ENCODE assay signal across 2 cellular contexts in genomic region chr20:37868998-37869861, GRCh38.
TF ChIP-seq lines count a peak whose summit lies in the region.

No MANE protein-coding gene starts in this region.

TF ChIP-seq in SK-N-SH, 30 proteins besides CTCF, POLR2A, EP300 and RAD21 (continued from another document):
- TF ChIP-seq, protein P1, sequence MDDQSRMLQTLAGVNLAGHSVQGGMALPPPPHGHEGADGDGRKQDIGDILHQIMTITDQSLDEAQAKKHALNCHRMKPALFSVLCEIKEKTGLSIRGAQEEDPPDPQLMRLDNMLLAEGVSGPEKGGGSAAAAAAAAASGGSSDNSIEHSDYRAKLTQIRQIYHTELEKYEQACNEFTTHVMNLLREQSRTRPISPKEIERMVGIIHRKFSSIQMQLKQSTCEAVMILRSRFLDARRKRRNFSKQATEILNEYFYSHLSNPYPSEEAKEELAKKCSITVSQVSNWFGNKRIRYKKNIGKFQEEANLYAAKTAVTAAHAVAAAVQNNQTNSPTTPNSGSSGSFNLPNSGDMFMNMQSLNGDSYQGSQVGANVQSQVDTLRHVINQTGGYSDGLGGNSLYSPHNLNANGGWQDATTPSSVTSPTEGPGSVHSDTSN (IDR thresholded peaks at IDR 0.05) = no peak
- no peak for TF ChIP-seq ELF1 (IDR thresholded peaks at IDR 0.05)
- no peak for TF ChIP-seq RXRA (IDR thresholded peaks at IDR 0.05; ENCODE audit: borderline replicate concordance, low read depth)
- no peak for TF ChIP-seq SIN3A (IDR thresholded peaks at IDR 0.05; ENCODE audit: borderline replicate concordance, low read depth, low read length)
- no peak for TF ChIP-seq CHD2 (IDR thresholded peaks at IDR 0.05; ENCODE audit: low read length, partially characterized antibody)
- no peak for TF ChIP-seq FOXJ3 (CRISPR knock-in tag; IDR thresholded peaks at IDR 0.05)
- no peak for TF ChIP-seq NRF1 (IDR thresholded peaks at IDR 0.05; ENCODE audit: low read depth, low read length)
- TF ChIP-seq TAF1 (IDR thresholded peaks at IDR 0.05; ENCODE audit: borderline replicate concordance, low read depth, low read length) = no peak
- no peak for TF ChIP-seq GABPA (IDR thresholded peaks at IDR 0.05; ENCODE audit: low read depth)
- TF ChIP-seq, protein P2, sequence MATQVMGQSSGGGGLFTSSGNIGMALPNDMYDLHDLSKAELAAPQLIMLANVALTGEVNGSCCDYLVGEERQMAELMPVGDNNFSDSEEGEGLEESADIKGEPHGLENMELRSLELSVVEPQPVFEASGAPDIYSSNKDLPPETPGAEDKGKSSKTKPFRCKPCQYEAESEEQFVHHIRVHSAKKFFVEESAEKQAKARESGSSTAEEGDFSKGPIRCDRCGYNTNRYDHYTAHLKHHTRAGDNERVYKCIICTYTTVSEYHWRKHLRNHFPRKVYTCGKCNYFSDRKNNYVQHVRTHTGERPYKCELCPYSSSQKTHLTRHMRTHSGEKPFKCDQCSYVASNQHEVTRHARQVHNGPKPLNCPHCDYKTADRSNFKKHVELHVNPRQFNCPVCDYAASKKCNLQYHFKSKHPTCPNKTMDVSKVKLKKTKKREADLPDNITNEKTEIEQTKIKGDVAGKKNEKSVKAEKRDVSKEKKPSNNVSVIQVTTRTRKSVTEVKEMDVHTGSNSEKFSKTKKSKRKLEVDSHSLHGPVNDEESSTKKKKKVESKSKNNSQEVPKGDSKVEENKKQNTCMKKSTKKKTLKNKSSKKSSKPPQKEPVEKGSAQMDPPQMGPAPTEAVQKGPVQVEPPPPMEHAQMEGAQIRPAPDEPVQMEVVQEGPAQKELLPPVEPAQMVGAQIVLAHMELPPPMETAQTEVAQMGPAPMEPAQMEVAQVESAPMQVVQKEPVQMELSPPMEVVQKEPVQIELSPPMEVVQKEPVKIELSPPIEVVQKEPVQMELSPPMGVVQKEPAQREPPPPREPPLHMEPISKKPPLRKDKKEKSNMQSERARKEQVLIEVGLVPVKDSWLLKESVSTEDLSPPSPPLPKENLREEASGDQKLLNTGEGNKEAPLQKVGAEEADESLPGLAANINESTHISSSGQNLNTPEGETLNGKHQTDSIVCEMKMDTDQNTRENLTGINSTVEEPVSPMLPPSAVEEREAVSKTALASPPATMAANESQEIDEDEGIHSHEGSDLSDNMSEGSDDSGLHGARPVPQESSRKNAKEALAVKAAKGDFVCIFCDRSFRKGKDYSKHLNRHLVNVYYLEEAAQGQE (IDR thresholded peaks at IDR 0.05; ENCODE audit: low read depth, low read length) = no peak
- TF ChIP-seq, protein P3, sequence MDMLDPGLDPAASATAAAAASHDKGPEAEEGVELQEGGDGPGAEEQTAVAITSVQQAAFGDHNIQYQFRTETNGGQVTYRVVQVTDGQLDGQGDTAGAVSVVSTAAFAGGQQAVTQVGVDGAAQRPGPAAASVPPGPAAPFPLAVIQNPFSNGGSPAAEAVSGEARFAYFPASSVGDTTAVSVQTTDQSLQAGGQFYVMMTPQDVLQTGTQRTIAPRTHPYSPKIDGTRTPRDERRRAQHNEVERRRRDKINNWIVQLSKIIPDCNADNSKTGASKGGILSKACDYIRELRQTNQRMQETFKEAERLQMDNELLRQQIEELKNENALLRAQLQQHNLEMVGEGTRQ (IDR thresholded peaks at IDR 0.05; ENCODE audit: borderline replicate concordance, low read depth, low read length) = no peak

TF ChIP-seq in SK-N-SH treated with all-trans-retinoic acid at 6 μM for 48 hours, 23 proteins besides CTCF, POLR2A, EP300 and RAD21 (continued from another document):
- TF ChIP-seq, protein P4, sequence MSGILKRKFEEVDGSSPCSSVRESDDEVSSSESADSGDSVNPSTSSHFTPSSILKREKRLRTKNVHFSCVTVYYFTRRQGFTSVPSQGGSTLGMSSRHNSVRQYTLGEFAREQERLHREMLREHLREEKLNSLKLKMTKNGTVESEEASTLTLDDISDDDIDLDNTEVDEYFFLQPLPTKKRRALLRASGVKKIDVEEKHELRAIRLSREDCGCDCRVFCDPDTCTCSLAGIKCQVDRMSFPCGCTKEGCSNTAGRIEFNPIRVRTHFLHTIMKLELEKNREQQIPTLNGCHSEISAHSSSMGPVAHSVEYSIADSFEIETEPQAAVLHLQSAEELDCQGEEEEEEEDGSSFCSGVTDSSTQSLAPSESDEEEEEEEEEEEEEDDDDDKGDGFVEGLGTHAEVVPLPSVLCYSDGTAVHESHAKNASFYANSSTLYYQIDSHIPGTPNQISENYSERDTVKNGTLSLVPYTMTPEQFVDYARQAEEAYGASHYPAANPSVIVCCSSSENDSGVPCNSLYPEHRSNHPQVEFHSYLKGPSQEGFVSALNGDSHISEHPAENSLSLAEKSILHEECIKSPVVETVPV (CRISPR knock-in tag; IDR thresholded peaks at IDR 0.05) = no peak
- no peak for TF ChIP-seq ZNF8 (CRISPR knock-in tag; IDR thresholded peaks at IDR 0.05)
- TF ChIP-seq, protein P5, sequence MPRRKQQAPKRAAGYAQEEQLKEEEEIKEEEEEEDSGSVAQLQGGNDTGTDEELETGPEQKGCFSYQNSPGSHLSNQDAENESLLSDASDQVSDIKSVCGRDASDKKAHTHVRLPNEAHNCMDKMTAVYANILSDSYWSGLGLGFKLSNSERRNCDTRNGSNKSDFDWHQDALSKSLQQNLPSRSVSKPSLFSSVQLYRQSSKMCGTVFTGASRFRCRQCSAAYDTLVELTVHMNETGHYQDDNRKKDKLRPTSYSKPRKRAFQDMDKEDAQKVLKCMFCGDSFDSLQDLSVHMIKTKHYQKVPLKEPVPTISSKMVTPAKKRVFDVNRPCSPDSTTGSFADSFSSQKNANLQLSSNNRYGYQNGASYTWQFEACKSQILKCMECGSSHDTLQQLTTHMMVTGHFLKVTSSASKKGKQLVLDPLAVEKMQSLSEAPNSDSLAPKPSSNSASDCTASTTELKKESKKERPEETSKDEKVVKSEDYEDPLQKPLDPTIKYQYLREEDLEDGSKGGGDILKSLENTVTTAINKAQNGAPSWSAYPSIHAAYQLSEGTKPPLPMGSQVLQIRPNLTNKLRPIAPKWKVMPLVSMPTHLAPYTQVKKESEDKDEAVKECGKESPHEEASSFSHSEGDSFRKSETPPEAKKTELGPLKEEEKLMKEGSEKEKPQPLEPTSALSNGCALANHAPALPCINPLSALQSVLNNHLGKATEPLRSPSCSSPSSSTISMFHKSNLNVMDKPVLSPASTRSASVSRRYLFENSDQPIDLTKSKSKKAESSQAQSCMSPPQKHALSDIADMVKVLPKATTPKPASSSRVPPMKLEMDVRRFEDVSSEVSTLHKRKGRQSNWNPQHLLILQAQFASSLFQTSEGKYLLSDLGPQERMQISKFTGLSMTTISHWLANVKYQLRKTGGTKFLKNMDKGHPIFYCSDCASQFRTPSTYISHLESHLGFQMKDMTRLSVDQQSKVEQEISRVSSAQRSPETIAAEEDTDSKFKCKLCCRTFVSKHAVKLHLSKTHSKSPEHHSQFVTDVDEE (CRISPR knock-in tag; IDR thresholded peaks at IDR 0.05) = no peak
